Comparison of ENCODE assay signal across 34 cellular contexts in the genomic region with DNA sequence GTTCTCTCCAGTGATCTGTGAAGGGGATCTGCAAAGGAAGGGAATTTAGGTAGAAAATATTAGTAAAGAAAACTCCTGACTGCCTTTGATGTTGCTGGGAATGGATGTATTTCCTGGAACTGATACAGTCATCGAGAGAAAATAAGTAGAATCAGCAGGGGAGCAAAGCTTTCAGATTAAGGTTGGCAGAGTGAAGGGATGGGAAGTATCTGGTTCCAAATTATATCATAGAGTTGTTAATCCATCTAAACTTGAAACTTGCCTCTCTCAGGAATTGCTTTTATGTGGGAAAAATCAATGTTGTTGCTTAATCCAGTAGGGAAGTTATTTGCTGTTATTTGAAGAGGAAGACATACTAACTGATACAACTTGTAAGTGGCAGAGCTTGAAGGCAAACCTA. TPM values are rescaled to one million over a fixed set of nuclear protein-coding genes. Genes with fewer than 3 reads are reported as not detected.
"Had no signal": no experiment of that assay in that cellular context is flagged by ENCODE, and none has a peak within 500 bp of the region (broad histone marks: within the 10 kb centered on the region; RNA-seq: fewer than 3 reads in every experiment).

No MANE protein-coding gene starts in this region.

- H3K27me3 ChIP-seq: ascending aorta, dorsolateral prefrontal cortex, gastroesophageal sphincter, right atrium auricular region, stomach, thyroid gland, upper lobe of left lung, vagina had no signal

- H3K4me3 Mint-ChIP-seq: activated CD4-positive, alpha-beta memory T cell treated with anti-CD3 and anti-CD28 coated beads for 36 hours; activated naive CD4-positive, alpha-beta T cell treated with anti-CD3 and anti-CD28 coated beads, Interleukin-2, amount 10 ng/mL, durations not matched to agents 7 days and 5 days; activated naive CD8-positive, alpha-beta T cell treated with anti-CD3 and anti-CD28 coated beads, Interleukin-2, amount 10 ng/mL, durations not matched to agents 7 days and 5 days; activated T-cell treated with anti-CD3 and anti-CD28 coated beads, Interleukin-2, amount 50 U/mL, for 24 hours; effector memory CD8-positive, alpha-beta T cell; immature natural killer cell; mesothelial cell of epicardium; naive B cell; nephron progenitor cell; stimulated activated naive B cell treated with anti-CD40 and anti-IgM and Interleukin-4, amounts not matched to agents 10 μg/mL and 1 μg/mL and 100 μg/mL, for 72 hours had no signal

- H3K4me2 ChIP-seq: smooth muscle cell had no signal

- DNase-seq: activated CD4-positive, alpha-beta memory T cell treated with anti-CD3 and anti-CD28 coated beads for 36 hours; activated CD4-positive, alpha-beta T cell treated with anti-CD3 and anti-CD28 coated beads for 48 hours; activated CD8-positive, alpha-beta memory T cell treated with anti-CD3 and anti-CD28 coated beads, Interleukin-2, amount 50 U/mL, for 48 hours; activated naive CD4-positive, alpha-beta T cell treated with anti-CD3 and anti-CD28 coated beads, Interleukin-2, amount 10 ng/mL, durations not matched to agents 7 days and 5 days; activated naive CD8-positive, alpha-beta T cell treated with anti-CD3 and anti-CD28 coated beads, Interleukin-2, amount 10 ng/mL, durations not matched to agents 7 days and 5 days; activated T-cell treated with anti-CD3 and anti-CD28 coated beads, Interleukin-2, amount 50 U/mL, for 24 hours; cerebellar nuclear complex; dorsolateral prefrontal cortex; effector memory CD8-positive, alpha-beta T cell; head of caudate nucleus; hypothalamus; immature natural killer cell; kidney; left colon; naive B cell; nephron progenitor cell; nucleus accumbens; stimulated activated CD4-positive, alpha-beta T cell treated with anti-CD3 and anti-CD28 coated beads, Interleukin-1b, Interleukin-23, amount 100 ng/mL, for 48 hours; stimulated activated naive B cell treated with anti-CD40 and anti-IgM and Interleukin-4, amounts not matched to agents 10 μg/mL and 1 μg/mL and 100 μg/mL, for 72 hours; stomach; thyroid gland; upper lobe of left lung had no signal

- H3K27ac ChIP-seq: ascending aorta, coronary artery, dorsolateral prefrontal cortex, gastroesophageal sphincter, stomach, thyroid gland, upper lobe of left lung, vagina, VCaP had no signal

- H3K27me3 Mint-ChIP-seq: activated CD4-positive, alpha-beta memory T cell treated with anti-CD3 and anti-CD28 coated beads for 36 hours; activated naive CD4-positive, alpha-beta T cell treated with anti-CD3 and anti-CD28 coated beads, Interleukin-2, amount 10 ng/mL, durations not matched to agents 7 days and 5 days; activated naive CD8-positive, alpha-beta T cell treated with anti-CD3 and anti-CD28 coated beads, Interleukin-2, amount 10 ng/mL, durations not matched to agents 7 days and 5 days; activated T-cell treated with anti-CD3 and anti-CD28 coated beads, Interleukin-2, amount 50 U/mL, for 24 hours; effector memory CD8-positive, alpha-beta T cell; naive B cell; stimulated activated naive B cell treated with anti-CD40 and anti-IgM and Interleukin-4, amounts not matched to agents 10 μg/mL and 1 μg/mL and 100 μg/mL, for 72 hours had no signal

- H3K4me3 ChIP-seq: ascending aorta, coronary artery, dorsolateral prefrontal cortex, gastroesophageal sphincter, right atrium auricular region, smooth muscle cell, stomach, thyroid gland, upper lobe of left lung, vagina had no signal

- H3K36me3 ChIP-seq: ascending aorta, gastroesophageal sphincter, right atrium auricular region, stomach, thyroid gland, upper lobe of left lung, vagina had no signal

- H3K27ac Mint-ChIP-seq: activated CD4-positive, alpha-beta memory T cell treated with anti-CD3 and anti-CD28 coated beads for 36 hours; activated naive CD4-positive, alpha-beta T cell treated with anti-CD3 and anti-CD28 coated beads, Interleukin-2, amount 10 ng/mL, durations not matched to agents 7 days and 5 days; activated naive CD8-positive, alpha-beta T cell treated with anti-CD3 and anti-CD28 coated beads, Interleukin-2, amount 10 ng/mL, durations not matched to agents 7 days and 5 days; activated T-cell treated with anti-CD3 and anti-CD28 coated beads, Interleukin-2, amount 50 U/mL, for 24 hours; effector memory CD8-positive, alpha-beta T cell; immature natural killer cell; mesothelial cell of epicardium; naive B cell; nephron progenitor cell; stimulated activated naive B cell treated with anti-CD40 and anti-IgM and Interleukin-4, amounts not matched to agents 10 μg/mL and 1 μg/mL and 100 μg/mL, for 72 hours had no signal

- H3K9me3 Mint-ChIP-seq: activated naive CD4-positive, alpha-beta T cell treated with anti-CD3 and anti-CD28 coated beads, Interleukin-2, amount 10 ng/mL, durations not matched to agents 7 days and 5 days; mesothelial cell of epicardium; naive B cell; nephron progenitor cell had no signal

- H3K4me1 ChIP-seq: ascending aorta, gastroesophageal sphincter, right atrium auricular region, stomach, thyroid gland, upper lobe of left lung, vagina had no signal

- H3K36me3 Mint-ChIP-seq: activated CD4-positive, alpha-beta memory T cell treated with anti-CD3 and anti-CD28 coated beads for 36 hours; activated naive CD4-positive, alpha-beta T cell treated with anti-CD3 and anti-CD28 coated beads, Interleukin-2, amount 10 ng/mL, durations not matched to agents 7 days and 5 days; activated naive CD8-positive, alpha-beta T cell treated with anti-CD3 and anti-CD28 coated beads, Interleukin-2, amount 10 ng/mL, durations not matched to agents 7 days and 5 days; immature natural killer cell; mesothelial cell of epicardium; naive B cell; stimulated activated naive B cell treated with anti-CD40 and anti-IgM and Interleukin-4, amounts not matched to agents 10 μg/mL and 1 μg/mL and 100 μg/mL, for 72 hours had no signal

- H3K4me1 Mint-ChIP-seq: activated naive CD4-positive, alpha-beta T cell treated with anti-CD3 and anti-CD28 coated beads, Interleukin-2, amount 10 ng/mL, durations not matched to agents 7 days and 5 days; activated naive CD8-positive, alpha-beta T cell treated with anti-CD3 and anti-CD28 coated beads, Interleukin-2, amount 10 ng/mL, durations not matched to agents 7 days and 5 days; immature natural killer cell; naive B cell; nephron progenitor cell; stimulated activated naive B cell treated with anti-CD40 and anti-IgM and Interleukin-4, amounts not matched to agents 10 μg/mL and 1 μg/mL and 100 μg/mL, for 72 hours had no signal

RNA-seq across cellular contexts. Expression of a gene that starts 19.3 kb away (rescaled TPM):
- total RNA-seq: activated CD4-positive, alpha-beta memory T cell treated with anti-CD3 and anti-CD28 coated beads for 36 hours; activated naive CD8-positive, alpha-beta T cell treated with anti-CD3 and anti-CD28 coated beads, Interleukin-2, amount 10 ng/mL, durations not matched to agents 7 days and 5 days; ascending aorta; liver; mammary epithelial cell; pulmonary artery endothelial cell; T-helper 2 cell treated with Interferon-gamma antibody and Interleukin-4, amounts not matched to agents 100 ng/mL and 5 ng/mL, for 36 hours had no signal
- polyA plus RNA-seq: immature natural killer cell, liver, mammary epithelial cell, smooth muscle cell had no signal
